8 cellular contexts compared by ENCODE assay signal in the genomic region with DNA sequence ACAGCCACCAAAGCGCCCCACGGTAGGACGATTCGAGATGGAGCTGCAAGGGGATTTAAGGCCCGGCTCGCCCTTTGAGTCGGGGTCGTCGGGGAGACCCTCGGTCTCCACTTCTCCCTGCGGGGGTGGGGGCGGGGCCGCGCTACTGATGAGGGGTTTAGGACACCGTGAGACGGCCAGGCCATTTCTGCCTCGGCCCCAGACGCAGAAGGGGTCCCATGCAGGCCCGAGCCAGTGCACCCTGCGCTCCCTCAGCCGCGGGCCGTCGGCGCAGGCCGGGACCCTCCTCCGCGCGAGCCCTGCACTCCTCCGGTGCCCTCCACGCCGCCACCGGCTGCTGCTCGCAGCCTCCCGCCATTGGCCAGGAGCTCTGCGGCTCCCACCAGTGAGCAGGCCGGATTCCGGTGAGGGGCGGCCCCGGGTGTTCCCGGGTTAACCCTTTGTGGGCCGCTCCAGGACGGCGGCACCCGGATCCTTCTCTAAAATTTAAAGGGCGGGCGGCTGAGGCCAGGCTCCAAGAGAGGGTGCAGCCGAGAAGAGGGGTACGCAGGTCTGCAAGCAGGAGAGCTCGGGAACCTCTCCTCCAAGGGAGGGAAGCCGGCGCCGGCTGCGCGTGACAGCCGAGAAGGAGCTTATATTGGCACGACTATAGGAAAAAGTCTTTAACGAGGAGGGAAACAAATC. TPM values are rescaled to one million over a fixed set of nuclear protein-coding genes. Genes with fewer than 3 reads are reported as not detected.
DNase-seq lines count a peak whose midpoint lies in the region; ATAC-seq and TF ChIP-seq lines count a peak whose summit lies in the region.

No MANE protein-coding gene starts in this region.

- H3K36me3 ChIP-seq in esophagus muscularis mucosa, result peaks cover 0 to 7% (median 0%) of the 10 kb centered on the region in 4 donors

- H3K27me3 Mint-ChIP-seq in activated T-cell treated with anti-CD3 and anti-CD28 coated beads, Interleukin-2, amount 50 U/mL, for 24 hours, result peaks cover 23% of the 10 kb centered on the region

- H3K9me3 Mint-ChIP-seq in activated T-cell treated with anti-CD3 and anti-CD28 coated beads, Interleukin-2, amount 50 U/mL, for 24 hours, result no peaks in the 10 kb centered on the region

- peak; percentile 89 for DNase-seq in ELR (ENCODE audit: low read depth)
- peak; percentile 67 for DNase-seq in NOMO-1 treated with DMSO at 0.1 percent for 48 hours (lab: John Stamatoyannopoulos, UW; ENCODE audit: unreplicated experiment)
- DNase-seq in activated T-cell treated with anti-CD3 and anti-CD28 coated beads, Interleukin-2, amount 50 U/mL, for 24 hours, result peak; percentile 84
- DNase-seq in esophagus muscularis mucosa (ENCODE audit: extremely low spot score), result no peak
- peak; percentile 86 for DNase-seq in myocyte (ENCODE audit: low read depth)
- peak; percentile 39 to 46 for DNase-seq in stimulated activated CD8-positive, alpha-beta memory T cell treated with anti-CD3 and anti-CD28 coated beads, Interleukin-7, amount 100 ng/mL, for 1 hour (ENCODE audit: low read depth in 2 of 2)
- no peak for DNase-seq in SKM-1 (lab: John Stamatoyannopoulos, UW; ENCODE audit: unreplicated experiment)

- H3K4me3 Mint-ChIP-seq in activated T-cell treated with anti-CD3 and anti-CD28 coated beads, Interleukin-2, amount 50 U/mL, for 24 hours, result peak overlapping the region; percentile 79

- no peak overlapping the region for H3K27ac Mint-ChIP-seq in activated T-cell treated with anti-CD3 and anti-CD28 coated beads, Interleukin-2, amount 50 U/mL, for 24 hours

- H3K36me3 Mint-ChIP-seq in activated T-cell treated with anti-CD3 and anti-CD28 coated beads, Interleukin-2, amount 50 U/mL, for 24 hours (ENCODE audit: low read depth), result no peaks in the 10 kb centered on the region

- H3K4me1 ChIP-seq in esophagus muscularis mucosa, result peaks cover 41 to 61% (median 52%) of the 10 kb centered on the region in 4 donors

- H3K9me3 ChIP-seq in esophagus muscularis mucosa, result no peaks in the 10 kb centered on the region

- intact Hi-C loops in esophagus muscularis mucosa (cut with DNase I), result no loop called here

- peaks cover 0 to 10% (median 0%) of the 10 kb centered on the region in 4 donors for H3K27me3 ChIP-seq in esophagus muscularis mucosa

- 6% methylated on average over 23 of the region's 58 CpGs for WGBS in esophagus muscularis mucosa

- peak overlapping the region; percentile 52 to 70 (median 61) for H3K27ac ChIP-seq in esophagus muscularis mucosa (replicated peaks in 1 of 4)

- TF ChIP-seq POLR2A in esophagus muscularis mucosa (IDR thresholded peaks at IDR 0.05; ENCODE audit: low read depth), result no peak

- no peak for TF ChIP-seq EP300 in esophagus muscularis mucosa (IDR thresholded peaks at IDR 0.05)

- peak; percentile 89 for ATAC-seq in HG02678 (IDR thresholded peaks at IDR 0.05; ENCODE audit: unreplicated experiment)

- H3K4me3 ChIP-seq in esophagus muscularis mucosa, result peak overlapping the region; percentile 56 to 71 (median 64)

- TF ChIP-seq CTCF in esophagus muscularis mucosa (IDR thresholded peaks at IDR 0.05), result no peak

- H3K4me1 Mint-ChIP-seq in activated T-cell treated with anti-CD3 and anti-CD28 coated beads, Interleukin-2, amount 50 U/mL, for 24 hours (ENCODE audit: low read depth), result peaks cover 17% of the 10 kb centered on the region

RNA-seq across cellular contexts. Expression of gene CREB3L1, which starts 18.0 kb away (rescaled TPM):
- 1 to 10 TPM; 1.3 to 8.7 (median 3.7) TPM for total RNA-seq in esophagus muscularis mucosa
- 19.7 and 23.6 TPM in 2 replicates for total RNA-seq in myocyte
- polyA plus RNA-seq in myocyte (2012), result 123 TPM

RNA-seq across cellular contexts. Expression of gene DGKZ, which starts 51.8 kb away (rescaled TPM):
- total RNA-seq in esophagus muscularis mucosa (10 to 100 TPM; 39.4 to 85.8 (median 55.4) TPM), myocyte (103 and 129 TPM in 2 replicates)
- polyA plus RNA-seq in myocyte (2012), result 53.9 TPM

Comparison
In these comparisons a context has a peak if more than half of its experiments do, and no peak if none do; other contexts are left out.
1. DNase-seq: peak in ELR (single experiment), NOMO-1 treated with DMSO at 0.1 percent for 48 hours (single experiment), activated T-cell treated with anti-CD3 and anti-CD28 coated beads, Interleukin-2, amount 50 U/mL, for 24 hours (single experiment), myocyte (single experiment) and stimulated activated CD8-positive, alpha-beta memory T cell treated with anti-CD3 and anti-CD28 coated beads, Interleukin-7, amount 100 ng/mL, for 1 hour (2 of 2); none in esophagus muscularis mucosa (single experiment) and SKM-1 (single experiment).